Comparison of ENCODE assay signal across 17 cellular contexts in the genomic region with DNA sequence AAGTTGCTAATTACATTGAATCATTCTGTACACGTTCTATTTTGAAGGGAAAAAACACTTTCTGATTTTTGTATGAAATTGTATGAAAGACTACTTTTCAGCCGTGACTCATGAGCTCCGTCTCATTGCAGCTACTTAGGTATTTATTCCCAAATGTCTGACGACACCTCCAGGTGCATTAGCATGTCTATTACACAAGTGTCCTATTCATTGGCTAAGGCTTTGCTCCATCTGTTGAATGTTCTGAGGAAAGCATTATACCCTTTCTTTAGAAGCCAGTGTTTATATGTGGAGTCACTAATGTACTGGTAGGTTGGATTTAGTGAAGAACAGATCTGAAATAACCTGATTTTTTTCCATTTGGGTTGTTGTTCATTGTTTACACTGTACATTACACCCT. TPM values are rescaled to one million over a fixed set of nuclear protein-coding genes. Genes with fewer than 3 reads are reported as not detected.
DNase-seq lines count a peak whose midpoint lies in the region; ATAC-seq and TF ChIP-seq lines count a peak whose summit lies in the region.
"Had no signal": no experiment of that assay in that cellular context is flagged by ENCODE, and none has a peak within 500 bp of the region (broad histone marks: within the 10 kb centered on the region; RNA-seq: fewer than 3 reads in every experiment).

No MANE protein-coding gene starts in this region.

- H3K79me2 ChIP-seq in GM23338 (replicated peaks; ENCODE audit: insufficient read depth) = no peaks in the 10 kb centered on the region

- H3K4me3 ChIP-seq in GM23338 (no peak overlapping the region), gastroesophageal sphincter (peak overlapping the region; percentile 47 to 50), stomach smooth muscle (ENCODE audit: low read length in 2 of 2) (peak overlapping the region; percentile 36 to 63), dorsolateral prefrontal cortex (no peak overlapping the region)

- POLR2A ChIA-PET in WTC11 (lab: Charles Lee) = no interaction called here

- H3K36me3 Mint-ChIP-seq in GM23338 (ENCODE audit: low read depth) (no peaks in the 10 kb centered on the region), WTC11 (no peaks in the 10 kb centered on the region)
- H3K36me3 Mint-ChIP-seq: activated naive CD4-positive, alpha-beta T cell treated with anti-CD3 and anti-CD28 coated beads, Interleukin-2, amount 50 U/mL, for 72 hours; type B pancreatic cell had no signal

- H3K27me3 ChIP-seq in GM23338 (ENCODE audit: insufficient read depth) (no peaks in the 10 kb centered on the region), gastroesophageal sphincter (no peaks in the 10 kb centered on the region), stomach smooth muscle (ENCODE audit: control insufficient read depth in 1 of 2, insufficient read depth in 2 of 2, low read length in 2 of 2) (peaks cover 0 to 3% of the 10 kb centered on the region in 2 donors), dorsolateral prefrontal cortex (peaks cover 0 to 72% (median 11%) of the 10 kb centered on the region in 45 donors)

- peak overlapping the region; percentile 9 for H3K4me2 ChIP-seq in GM23338

- H3K9me3 ChIP-seq in gastroesophageal sphincter (no peaks in the 10 kb centered on the region), stomach smooth muscle (ENCODE audit: control insufficient read depth in 2 of 2, low read length in 2 of 2) (no peaks in the 10 kb centered on the region)

- no peaks in the 10 kb centered on the region for H4K20me1 ChIP-seq in GM23338 (replicated peaks; ENCODE audit: insufficient read depth)

- TF ChIP-seq POLR2A in gastroesophageal sphincter (IDR thresholded peaks at IDR 0.05) = peak in 1 of 2 donors; percentile 34

- peak; percentile 18 for DNase-seq in GM23338 (ENCODE audit: low spot score)
- no peak for DNase-seq in WTC11 (ENCODE audit: low spot score)
- DNase-seq in dorsolateral prefrontal cortex = no peak
- no peak for DNase-seq in middle frontal gyrus (ENCODE audit: extremely low spot score, low spot score)
- DNase-seq: activated CD8-positive, alpha-beta memory T cell treated with anti-CD3 and anti-CD28 coated beads, Interleukin-2, amount 50 U/mL, for 4 hours; cerebellar nuclear complex; DND-41; erythroblast; MV-4-11; occipital lobe; stimulated activated CD4-positive, alpha-beta T cell treated with anti-CD3 and anti-CD28 coated beads, Interleukin-15, amount 100 ng/mL, for 24 hours; SW 1271 had no signal

- TF ChIP-seq EP300 in gastroesophageal sphincter (IDR thresholded peaks at IDR 0.05) = no peak

- H3K9me3 Mint-ChIP-seq in GM23338 (no peaks in the 10 kb centered on the region), WTC11 (no peaks in the 10 kb centered on the region)
- H3K9me3 Mint-ChIP-seq: activated naive CD4-positive, alpha-beta T cell treated with anti-CD3 and anti-CD28 coated beads, Interleukin-2, amount 50 U/mL, for 72 hours had no signal

- TF ChIP-seq CTCF in GM23338 (conservative IDR thresholded peaks at IDR 0.05; ENCODE audit: low read depth in 2 of 2) = no peak
- no peak for TF ChIP-seq CTCF in WTC11 (IDR thresholded peaks at IDR 0.05)
- no peak for TF ChIP-seq CTCF in gastroesophageal sphincter (IDR thresholded peaks at IDR 0.05)
- TF ChIP-seq CTCF in dorsolateral prefrontal cortex (IDR thresholded peaks at IDR 0.05 in 54 of 56, conservative IDR thresholded peaks at IDR 0.05 in 2 of 56; ENCODE audit: low read depth in 1 of 56, partially characterized antibody in 56 of 56) = no peak

- H3F3A ChIP-seq in GM23338 (replicated peaks; ENCODE audit: low read depth) = no peaks in the 10 kb centered on the region

- no peak overlapping the region for H3K27ac Mint-ChIP-seq in GM23338
- H3K27ac Mint-ChIP-seq in WTC11 = no peak overlapping the region
- H3K27ac Mint-ChIP-seq: activated naive CD4-positive, alpha-beta T cell treated with anti-CD3 and anti-CD28 coated beads, Interleukin-2, amount 50 U/mL, for 72 hours; type B pancreatic cell had no signal

- H3K27ac ChIP-seq in GM23338 (ENCODE audit: low read depth) (no peak overlapping the region; the same call in 1 of the 2 replicates), gastroesophageal sphincter (peak overlapping the region; percentile 92 to 96 (median 94)), stomach smooth muscle (ENCODE audit: low read length) (peak overlapping the region; percentile 83), dorsolateral prefrontal cortex (peak overlapping the region in 3 of 59 donors; percentile 2 to 29 (median 28))

- 37 to 48% methylated on average over 3 to 4 of the region's 4 CpGs for WGBS in gastroesophageal sphincter (ENCODE audit: low coverage in 1 of 2), 2 donors

- H3K9me2 ChIP-seq in GM23338 (ENCODE audit: insufficient read depth) = no peaks in the 10 kb centered on the region

- ATAC-seq in GM23338 = no peak
- ATAC-seq in WTC11 = peak; percentile 32; the same call in 1 of the 2 replicates
- no peak for ATAC-seq in gastroesophageal sphincter
- no peak for ATAC-seq in HG02588 (IDR thresholded peaks at IDR 0.05; ENCODE audit: unreplicated experiment)
- ATAC-seq: activated naive CD4-positive, alpha-beta T cell treated with anti-CD3 and anti-CD28 coated beads, Interleukin-2, amount 50 U/mL, for 72 hours had no signal

- no peaks in the 10 kb centered on the region; the same call in 1 of the 2 replicates for H3K4me1 ChIP-seq in GM23338 (ENCODE audit: insufficient read depth)
- peaks cover 0 to 57% (median 9%) of the 10 kb centered on the region in 3 donors for H3K4me1 ChIP-seq in gastroesophageal sphincter
- peaks cover 26% of the 10 kb centered on the region for H3K4me1 ChIP-seq in stomach smooth muscle (ENCODE audit: control insufficient read depth, insufficient read depth, low read length)

- H2AFZ ChIP-seq in GM23338 = no peak overlapping the region

- no peaks in the 10 kb centered on the region for H3K27me3 Mint-ChIP-seq in GM23338 (ENCODE audit: insufficient read depth, low read depth, poor library complexity)
- H3K27me3 Mint-ChIP-seq in WTC11 (ENCODE audit: low read depth) = no peaks in the 10 kb centered on the region
- H3K27me3 Mint-ChIP-seq: type B pancreatic cell had no signal

- no peak overlapping the region for H3K4me3 Mint-ChIP-seq in GM23338
- no peak overlapping the region for H3K4me3 Mint-ChIP-seq in WTC11
- H3K4me3 Mint-ChIP-seq: type B pancreatic cell had no signal

- intact Hi-C loops in dorsolateral prefrontal cortex (cut with DNase I) = no loop called here

- H3K4me1 Mint-ChIP-seq in GM23338 = peaks cover 17% of the 10 kb centered on the region
- peaks cover 18% of the 10 kb centered on the region for H3K4me1 Mint-ChIP-seq in WTC11

- H3K36me3 ChIP-seq in GM23338 (ENCODE audit: insufficient read depth) (no peaks in the 10 kb centered on the region), gastroesophageal sphincter (no peaks in the 10 kb centered on the region), stomach smooth muscle (ENCODE audit: control insufficient read depth in 2 of 2, insufficient read depth in 2 of 2, low read length in 2 of 2) (no peaks in the 10 kb centered on the region)

- peak overlapping the region in 1 of 2 donors; percentile 81 for H3K9ac ChIP-seq in stomach smooth muscle (ENCODE audit: low read length in 2 of 2)

- CTCF ChIA-PET in WTC11 (lab: Charles Lee) = interaction anchor here (0.7 to 2.2 kb wide), 4 partner anchors 13 to 226 kb away, joined by 3 to 10 read pairs (median 5); a partner anchor contains a TSS

TF ChIP-seq in GM23338, 12 proteins besides CTCF, POLR2A, EP300 and RAD21 (continues in another document):
- TF ChIP-seq NANOG (IDR thresholded peaks at IDR 0.05; ENCODE audit: borderline replicate concordance) = no peak

TF ChIP-seq in WTC11, 78 proteins besides CTCF, POLR2A, EP300 and RAD21 (continues in another document):
- TF ChIP-seq ZNF138 (CRISPR knock-in tag; conservative IDR thresholded peaks at IDR 0.05) = no peak
- TF ChIP-seq, protein P1, sequence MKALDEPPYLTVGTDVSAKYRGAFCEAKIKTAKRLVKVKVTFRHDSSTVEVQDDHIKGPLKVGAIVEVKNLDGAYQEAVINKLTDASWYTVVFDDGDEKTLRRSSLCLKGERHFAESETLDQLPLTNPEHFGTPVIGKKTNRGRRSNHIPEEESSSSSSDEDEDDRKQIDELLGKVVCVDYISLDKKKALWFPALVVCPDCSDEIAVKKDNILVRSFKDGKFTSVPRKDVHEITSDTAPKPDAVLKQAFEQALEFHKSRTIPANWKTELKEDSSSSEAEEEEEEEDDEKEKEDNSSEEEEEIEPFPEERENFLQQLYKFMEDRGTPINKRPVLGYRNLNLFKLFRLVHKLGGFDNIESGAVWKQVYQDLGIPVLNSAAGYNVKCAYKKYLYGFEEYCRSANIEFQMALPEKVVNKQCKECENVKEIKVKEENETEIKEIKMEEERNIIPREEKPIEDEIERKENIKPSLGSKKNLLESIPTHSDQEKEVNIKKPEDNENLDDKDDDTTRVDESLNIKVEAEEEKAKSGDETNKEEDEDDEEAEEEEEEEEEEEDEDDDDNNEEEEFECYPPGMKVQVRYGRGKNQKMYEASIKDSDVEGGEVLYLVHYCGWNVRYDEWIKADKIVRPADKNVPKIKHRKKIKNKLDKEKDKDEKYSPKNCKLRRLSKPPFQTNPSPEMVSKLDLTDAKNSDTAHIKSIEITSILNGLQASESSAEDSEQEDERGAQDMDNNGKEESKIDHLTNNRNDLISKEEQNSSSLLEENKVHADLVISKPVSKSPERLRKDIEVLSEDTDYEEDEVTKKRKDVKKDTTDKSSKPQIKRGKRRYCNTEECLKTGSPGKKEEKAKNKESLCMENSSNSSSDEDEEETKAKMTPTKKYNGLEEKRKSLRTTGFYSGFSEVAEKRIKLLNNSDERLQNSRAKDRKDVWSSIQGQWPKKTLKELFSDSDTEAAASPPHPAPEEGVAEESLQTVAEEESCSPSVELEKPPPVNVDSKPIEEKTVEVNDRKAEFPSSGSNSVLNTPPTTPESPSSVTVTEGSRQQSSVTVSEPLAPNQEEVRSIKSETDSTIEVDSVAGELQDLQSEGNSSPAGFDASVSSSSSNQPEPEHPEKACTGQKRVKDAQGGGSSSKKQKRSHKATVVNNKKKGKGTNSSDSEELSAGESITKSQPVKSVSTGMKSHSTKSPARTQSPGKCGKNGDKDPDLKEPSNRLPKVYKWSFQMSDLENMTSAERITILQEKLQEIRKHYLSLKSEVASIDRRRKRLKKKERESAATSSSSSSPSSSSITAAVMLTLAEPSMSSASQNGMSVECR (CRISPR knock-in tag; IDR thresholded peaks at IDR 0.05; ENCODE audit: borderline replicate concordance) = no peak

RNA-seq across cellular contexts. Expression of a gene that starts 51.8 kb away (rescaled TPM):
- 13.0 and 14.5 TPM in 2 replicates for total RNA-seq in GM23338 (2014; rRNA removed; shearing (Covaris generic))
- 31.1 and 33.4 TPM in 2 replicates for polyA plus RNA-seq in GM23338 (2016; fragmentation: Nextera tagmentation; extraction: Ambion mirVana)
- 12.3 to 12.4 TPM (median 12.4 TPM) in 3 replicates for total RNA-seq in WTC11 (2021)
- total RNA-seq in gastroesophageal sphincter = 10 to 100 TPM; 17.1 to 30.5 (median 23.0) TPM
- total RNA-seq in dorsolateral prefrontal cortex = 1 to 10 TPM; 1.1 to 6.5 (median 2.6) TPM

RNA-seq across cellular contexts. Expression of a gene that starts 52.0 kb away (rescaled TPM):
- 60.4 and 72.1 TPM in 2 replicates for total RNA-seq in GM23338 (2014; rRNA removed; shearing (Covaris generic))
- 43.5 and 47.9 TPM in 2 replicates for polyA plus RNA-seq in GM23338 (2016; fragmentation: Nextera tagmentation; extraction: Ambion mirVana)
- total RNA-seq in WTC11 (2021) (42.2 to 44.4 TPM (median 43.5 TPM) in 3 replicates), gastroesophageal sphincter (1,000 to 10,000 TPM; 2,495 to 4,363 (median 3,004) TPM), dorsolateral prefrontal cortex (100 to 1,000 TPM; 140 to 347 (median 232) TPM)

Comparison
In these comparisons a context has a peak if more than half of its experiments do, and no peak if none do; other contexts are left out.
1. H3K4me3 ChIP-seq: peak in gastroesophageal sphincter (2 of 2) and stomach smooth muscle (2 of 2); none in GM23338 (single experiment) and dorsolateral prefrontal cortex (0 of 59).
2. RNA of a gene that starts 52.0 kb away (total RNA-seq): 2,495 to 4,363 TPM in gastroesophageal sphincter; 140 to 347 TPM in dorsolateral prefrontal cortex, 60.4 to 72.1 TPM in GM23338 and 42.2 to 44.4 TPM in WTC11; every median in the first group is over 4 times any median in the second.